27 cellular contexts compared by ENCODE assay signal in the genomic region with DNA sequence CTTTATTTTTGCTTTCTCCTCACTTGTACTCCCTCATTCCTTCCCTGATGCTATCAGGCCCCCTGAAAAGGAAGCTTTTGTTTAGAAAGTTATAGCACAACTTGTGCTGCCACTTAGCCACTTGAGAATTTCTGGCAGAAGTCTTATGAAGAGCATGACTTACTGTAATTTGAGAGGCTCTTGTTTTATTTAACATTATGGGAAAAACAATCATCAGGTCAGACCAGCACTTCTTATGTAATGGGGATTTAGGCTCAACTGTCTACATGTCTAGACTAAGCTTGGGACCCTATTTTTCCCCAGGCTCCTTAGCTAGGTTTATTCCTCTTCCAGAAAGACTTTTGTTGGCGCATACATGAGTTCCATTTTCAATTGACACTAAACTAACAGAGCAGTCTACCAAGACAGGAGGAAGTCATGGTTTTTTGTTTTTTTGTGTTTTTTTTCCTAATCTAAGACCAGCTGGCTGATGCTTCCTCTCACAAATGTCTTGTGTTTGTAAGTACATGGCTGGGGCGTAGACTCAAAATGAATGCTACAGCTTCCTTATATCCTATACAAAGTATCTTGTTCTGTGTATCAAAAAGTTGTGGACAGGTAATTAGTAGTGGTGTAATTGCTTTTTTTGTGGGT. TPM values are rescaled to one million over a fixed set of nuclear protein-coding genes. Genes with fewer than 3 reads are reported as not detected.
DNase-seq lines count a peak whose midpoint lies in the region; ATAC-seq, FAIRE-seq and TF ChIP-seq lines count a peak whose summit lies in the region.
"Had no signal": no experiment of that assay in that cellular context is flagged by ENCODE, and none has a peak within 500 bp of the region (broad histone marks: within the 10 kb centered on the region; RNA-seq: fewer than 3 reads in every experiment).

No MANE protein-coding gene starts in this region.

- H3K9me3 Mint-ChIP-seq in CD14-positive monocyte (peaks cover 34 to 46% (median 36%) of the 10 kb centered on the region in 7 donors), naive B cell (peaks cover 12 to 59% (median 41%) of the 10 kb centered on the region in 7 donors)

- H3K27ac Mint-ChIP-seq in CD14-positive monocyte (peak overlapping the region in 5 of 7 donors; percentile 12 to 58 (median 30)), naive B cell (peak overlapping the region; percentile 47 to 92 (median 78))
- H3K27ac Mint-ChIP-seq: activated naive CD4-positive, alpha-beta T cell treated with anti-CD3 and anti-CD28 coated beads for 36 hours; natural killer cell had no signal

- ATAC-seq in naive B cell (ENCODE audit: low read depth in 2 of 2): peak; percentile 58 to 86
- no peak for ATAC-seq in GM21717 (IDR thresholded peaks at IDR 0.05; ENCODE audit: unreplicated experiment)
- no peak for ATAC-seq in HG03378 (IDR thresholded peaks at IDR 0.05; ENCODE audit: unreplicated experiment)
- ATAC-seq in GM21360 (IDR thresholded peaks at IDR 0.05; ENCODE audit: unreplicated experiment): no peak
- ATAC-seq: body of pancreas, natural killer cell had no signal

- H4K20me1 ChIP-seq in endothelial cell of umbilical vein (replicated peaks; ENCODE audit: control insufficient read depth, extremely low read depth, insufficient read depth, low read length): no peaks in the 10 kb centered on the region

- DNase-seq in CD14-positive monocyte (ENCODE audit: low spot score) (no peak), MV-4-11 (lab: John Stamatoyannopoulos, UW) (peak; percentile 68), endothelial cell of umbilical vein (ENCODE audit: low read depth, low spot score) (peak; percentile 73), naive B cell (peak; percentile 54)
- DNase-seq in activated T-cell treated with anti-CD3 and anti-CD28 coated beads, Interleukin-2, amount 50 U/mL, for 48 hours: no peak
- DNase-seq: activated CD4-positive, alpha-beta T cell treated with anti-CD3 and anti-CD28 coated beads for 4 hours; activated CD8-positive, alpha-beta memory T cell treated with anti-CD3 and anti-CD28 coated beads, Interleukin-2, amount 50 U/mL, for 4 hours; activated naive CD4-positive, alpha-beta T cell treated with anti-CD3 and anti-CD28 coated beads for 36 hours; body of pancreas; Calu3; effector CD4-positive, alpha-beta T cell; gastrocnemius medialis; GF-D8; natural killer cell; NCI-H2029 treated with DMSO at 0.1 percent for 48 hours; NCI-H748 treated with DMSO at 0.1 percent for 48 hours; PC-9; stimulated activated CD4-positive, alpha-beta T cell treated with anti-CD3 and anti-CD28 coated beads, Interleukin-15, amount 100 ng/mL, for 24 hours; stomach had no signal

- H3K4me1 ChIP-seq in endothelial cell of umbilical vein (ENCODE audit: control insufficient read depth, extremely low read depth, insufficient read depth, low read length): peaks cover 7% of the 10 kb centered on the region
- H3K4me1 ChIP-seq: body of pancreas, gastrocnemius medialis, prostate gland, stomach, vagina had no signal

- H3K4me1 Mint-ChIP-seq in CD14-positive monocyte: peaks cover 7% of the 10 kb centered on the region
- peaks cover 18 to 29% (median 19%) of the 10 kb centered on the region in 3 donors for H3K4me1 Mint-ChIP-seq in naive B cell
- H3K4me1 Mint-ChIP-seq: natural killer cell had no signal

- no peak overlapping the region for H3K4me2 ChIP-seq in endothelial cell of umbilical vein (ENCODE audit: insufficient read depth, low read length)
- H3K4me2 ChIP-seq: PC-9 had no signal

- H3K9ac ChIP-seq in endothelial cell of umbilical vein (replicated peaks; ENCODE audit: extremely low read depth, insufficient read depth, low read length): no peak overlapping the region

- peak; percentile 83 for FAIRE-seq in endothelial cell of umbilical vein (lab: Jason Lieb, UNC)
- FAIRE-seq: H54 had no signal

- TF ChIP-seq CTCF in CD14-positive monocyte (IDR thresholded peaks at IDR 0.05) (no peak), endothelial cell of umbilical vein (IDR thresholded peaks at IDR 0.05; ENCODE audit: extremely low read depth in 1 of 2, insufficient read depth in 1 of 2, low read depth in 1 of 2, low read length in 2 of 2) (no peak)

- BruUV-seq in endothelial cell of umbilical vein (replicated peaks; lab: Mats Ljungman, UMichigan): no TSS peak

- H3K36me3 ChIP-seq in endothelial cell of umbilical vein (ENCODE audit: control insufficient read depth in 2 of 2, extremely low read depth in 1 of 2, insufficient read depth in 2 of 2, low read length in 2 of 2): no peaks in the 10 kb centered on the region
- H3K36me3 ChIP-seq: gastrocnemius medialis, prostate gland, stomach, vagina had no signal

- dilution Hi-C loops in endothelial cell of umbilical vein (cut with MboI; ENCODE audit: extremely low pct_ligation_motif_present, low sequenced_read_pairs): loop anchor here (25.0 kb wide), 1 partner anchor 213 kb away; no protein-coding TSS in a partner anchor

- H3K27ac ChIP-seq in endothelial cell of umbilical vein (ENCODE audit: insufficient read depth, low read depth, low read length): peak overlapping the region; percentile 18
- H3K27ac ChIP-seq: body of pancreas, gastrocnemius medialis, PC-9, prostate gland, SK-N-MC, stomach, vagina had no signal

- peaks cover 2% of the 10 kb centered on the region for H3K9me3 ChIP-seq in endothelial cell of umbilical vein (replicated peaks; ENCODE audit: control insufficient read depth, insufficient read depth, low read length)
- H3K9me3 ChIP-seq: gastrocnemius medialis, prostate gland had no signal

- POLR2A ChIA-PET in endothelial cell of umbilical vein (lab: Charles Lee): no interaction called here

- no peak overlapping the region for H2AFZ ChIP-seq in endothelial cell of umbilical vein (ENCODE audit: low read depth, low read length)
- H2AFZ ChIP-seq: PC-9 had no signal

- H3K4me3 Mint-ChIP-seq in CD14-positive monocyte (no peak overlapping the region), naive B cell (peak overlapping the region in 7 of 8 donors; percentile 4 to 83 (median 53))
- H3K4me3 Mint-ChIP-seq: activated naive CD4-positive, alpha-beta T cell treated with anti-CD3 and anti-CD28 coated beads for 36 hours; natural killer cell had no signal

- intact Hi-C loops in CD14-positive monocyte (cut with micrococcal nuclease): no loop called here
- intact Hi-C loops in endothelial cell of umbilical vein (cut with micrococcal nuclease): no loop called here

- CTCF ChIA-PET in endothelial cell of umbilical vein (lab: Charles Lee): no interaction called here

- H3K79me2 ChIP-seq in endothelial cell of umbilical vein (ENCODE audit: control insufficient read depth, insufficient read depth, low read length): no peaks in the 10 kb centered on the region

- H3K27me3 ChIP-seq in endothelial cell of umbilical vein (ENCODE audit: control insufficient read depth in 2 of 2, insufficient read depth in 2 of 2, low read length in 2 of 2): no peaks in the 10 kb centered on the region
- H3K27me3 ChIP-seq: body of pancreas, gastrocnemius medialis, stomach, vagina had no signal

- TF ChIP-seq POLR2A in endothelial cell of umbilical vein (IDR thresholded peaks at IDR 0.05; ENCODE audit: low read depth, low read length): no peak

- no peak overlapping the region for H3K4me3 ChIP-seq in endothelial cell of umbilical vein (replicated peaks in 1 of 3; ENCODE audit: insufficient read depth in 1 of 3, low read depth in 1 of 3, low read length in 3 of 3)
- H3K4me3 ChIP-seq: body of pancreas, gastrocnemius medialis, PC-9, prostate gland, SK-N-MC, stomach, vagina had no signal

- H3K27me3 Mint-ChIP-seq in CD14-positive monocyte (ENCODE audit: low read depth in 3 of 3): peaks cover 0 to 1% (median 0%) of the 10 kb centered on the region in 3 donors
- no peaks in the 10 kb centered on the region for H3K27me3 Mint-ChIP-seq in naive B cell

- no peaks in the 10 kb centered on the region for H3K9me1 ChIP-seq in endothelial cell of umbilical vein (replicated peaks; ENCODE audit: control insufficient read depth, extremely low read depth, insufficient read depth, low read length)

- H3K36me3 Mint-ChIP-seq in CD14-positive monocyte: peaks cover 0 to 3% of the 10 kb centered on the region in 2 donors
- peaks cover 5 to 20% of the 10 kb centered on the region in 2 donors for H3K36me3 Mint-ChIP-seq in naive B cell

TF ChIP-seq in endothelial cell of umbilical vein, 7 proteins besides CTCF, POLR2A, EP300 and RAD21:
- TF ChIP-seq, protein P1, sequence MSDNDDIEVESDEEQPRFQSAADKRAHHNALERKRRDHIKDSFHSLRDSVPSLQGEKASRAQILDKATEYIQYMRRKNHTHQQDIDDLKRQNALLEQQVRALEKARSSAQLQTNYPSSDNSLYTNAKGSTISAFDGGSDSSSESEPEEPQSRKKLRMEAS (IDR thresholded peaks at IDR 0.05; ENCODE audit: insufficient read depth, insufficient read length): no peak
- TF ChIP-seq MYC (IDR thresholded peaks at IDR 0.05; ENCODE audit: low read depth, low read length) (no peak), FOS (IDR thresholded peaks at IDR 0.05; ENCODE audit: borderline replicate concordance, insufficient read depth, low read length) (no peak), POLR2AphosphoS5 (IDR thresholded peaks at IDR 0.05; ENCODE audit: insufficient read depth, low read depth, low read length) (no peak), GATA2 (IDR thresholded peaks at IDR 0.05; ENCODE audit: insufficient read depth, insufficient read length, low read depth, low read length) (no peak), JUN (IDR thresholded peaks at IDR 0.05; ENCODE audit: borderline replicate concordance, insufficient read depth, insufficient read length, low read depth) (no peak), EZH2 (IDR thresholded peaks at IDR 0.05; ENCODE audit: borderline replicate concordance, low read depth, low read length, severe bottlenecking) (no peak)

RNA-seq across cellular contexts. Expression of gene TNFSF4, which starts 31.5 kb away (rescaled TPM):
- polyA plus RNA-seq in CD14-positive monocyte: under 1 TPM; 0.38 to 0.40 TPM
- total RNA-seq in endothelial cell of umbilical vein: 59.6 and 88.1 TPM in 2 replicates
- polyA plus RNA-seq in endothelial cell of umbilical vein: 38.6 and 44.9 TPM in 2 replicates
- polyA plus RNA-seq in endothelial cell of umbilical vein (2011; cell fraction: cytosol; rRNA removed): 53.6 and 58.7 TPM in 2 replicates
- polyA plus RNA-seq in endothelial cell of umbilical vein (2011; cell fraction: nucleus; rRNA removed): 36.9 and 47.0 TPM in 2 replicates
- 91.8 and 114 TPM in 2 replicates for polyA plus RNA-seq in endothelial cell of umbilical vein (2012)
- polyA minus RNA-seq in endothelial cell of umbilical vein: 75.0 and 77.9 TPM in 2 replicates
- polyA minus RNA-seq in endothelial cell of umbilical vein (2011; cell fraction: cytosol; rRNA and poly(A)+ RNA removed): 0.31 TPM
- 103 and 141 TPM in 2 replicates for polyA minus RNA-seq in endothelial cell of umbilical vein (2011; cell fraction: nucleus; rRNA and poly(A)+ RNA removed)
- 1 to 10 TPM in 5 of 6 donors, not detected in 1; 1.2 to 4.8 (median 3.6) TPM for polyA plus RNA-seq in naive B cell (ENCODE audit: low read depth in 6 of 6)
- total RNA-seq: HT1080 had no signal

Comparison
In these comparisons a context has a peak if more than half of its experiments do, and no peak if none do; other contexts are left out.
1. DNase-seq: peak in MV-4-11 (single experiment), endothelial cell of umbilical vein (single experiment) and naive B cell (single experiment); none in CD14-positive monocyte (single experiment) and activated T-cell treated with anti-CD3 and anti-CD28 coated beads, Interleukin-2, amount 50 U/mL, for 48 hours (0 of 2).
2. H3K4me3 Mint-ChIP-seq: peak in naive B cell (7 of 8); none in CD14-positive monocyte (0 of 2).
3. ATAC-seq: peak in naive B cell (2 of 2); none in GM21717 (single experiment), HG03378 (single experiment) and GM21360 (single experiment).
4. RNA of gene TNFSF4, which starts 31.5 kb away (polyA plus RNA-seq): 36.9 to 114 TPM in endothelial cell of umbilical vein; 1.2 to 4.8 TPM in naive B cell and 0.38 to 0.40 TPM in CD14-positive monocyte; every median in the first group is over 4 times any median in the second.